ENCODE assay signal across 17 cellular contexts in the genomic region with DNA sequence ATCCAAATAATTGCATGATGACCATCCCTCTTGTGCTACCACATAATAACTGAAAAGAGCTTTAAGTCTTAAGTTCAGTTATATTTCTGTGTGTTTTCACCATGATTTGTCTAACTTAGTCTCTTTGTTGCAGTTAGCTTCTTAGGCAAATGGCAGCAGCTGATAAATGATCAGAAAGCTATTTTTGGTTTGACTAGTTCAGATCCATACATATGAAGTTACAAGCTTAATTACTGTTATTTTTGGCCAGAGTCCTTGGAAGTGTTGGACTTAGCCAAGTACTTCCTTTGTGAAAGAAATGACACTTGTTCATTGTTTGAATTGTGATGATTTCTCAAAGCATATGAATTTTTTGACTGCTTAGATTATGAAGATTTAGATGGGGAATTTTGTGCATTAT. TPM values are rescaled to one million over a fixed set of nuclear protein-coding genes. Genes with fewer than 3 reads are reported as not detected.
A peak's percentile ranks its signal among the peaks of the same experiment; 100 is the strongest.
DNase-seq lines count a peak whose midpoint lies in the region; ATAC-seq, FAIRE-seq and TF ChIP-seq lines count a peak whose summit lies in the region.
"Had no signal": no experiment of that assay in that cellular context is flagged by ENCODE, and none has a peak within 500 bp of the region (broad histone marks: within the 10 kb centered on the region; RNA-seq: fewer than 3 reads in every experiment).

No MANE protein-coding gene starts in this region.

- peaks cover 23% of the 10 kb centered on the region; the same call in 1 of the 2 replicates for H3K79me2 ChIP-seq in OCI-LY7 (ENCODE audit: insufficient read depth, low read depth, low read length)
- peaks cover 25% of the 10 kb centered on the region for H3K79me2 ChIP-seq in endothelial cell of umbilical vein (ENCODE audit: control insufficient read depth, insufficient read depth, low read length)

- POLR2A ChIA-PET in OCI-LY7 (lab: Charles Lee) (interaction anchor here (0.8 to 2.8 kb wide), 8 partner anchors 9 to 303 kb away, joined by 3 to 9 read pairs (median 4); no protein-coding TSS in a partner anchor), endothelial cell of umbilical vein (lab: Charles Lee) (interaction anchor here (1.1 kb wide), 1 partner anchor 223 kb away, joined by 3 read pairs; no protein-coding TSS in a partner anchor)

- H3K9me2 ChIP-seq in OCI-LY7 (ENCODE audit: insufficient read depth, low read length), result no peaks in the 10 kb centered on the region

- H3K36me3 Mint-ChIP-seq in activated naive CD8-positive, alpha-beta T cell treated with anti-CD3 and anti-CD28 coated beads, Interleukin-2, amount 50 U/mL, for 24 hours (ENCODE audit: low read depth), result peaks cover 5% of the 10 kb centered on the region
- H3K36me3 Mint-ChIP-seq in activated naive CD8-positive, alpha-beta T cell treated with anti-CD3 and anti-CD28 coated beads for 36 hours, result peaks cover 20% of the 10 kb centered on the region
- peaks cover 10% of the 10 kb centered on the region for H3K36me3 Mint-ChIP-seq in stimulated activated effector memory CD8-positive, alpha-beta T cell treated with anti-CD3 and anti-CD28 coated beads, Interleukin-12 subunit alpha, Interleukin-12 subunit beta, amount 100 ng/mL, for 72 hours

- no peaks in the 10 kb centered on the region for H3K9me3 Mint-ChIP-seq in activated naive CD8-positive, alpha-beta T cell treated with anti-CD3 and anti-CD28 coated beads, Interleukin-2, amount 50 U/mL, for 24 hours
- H3K9me3 Mint-ChIP-seq in activated naive CD8-positive, alpha-beta T cell treated with anti-CD3 and anti-CD28 coated beads for 36 hours, result no peaks in the 10 kb centered on the region
- no peaks in the 10 kb centered on the region for H3K9me3 Mint-ChIP-seq in stimulated activated effector memory CD8-positive, alpha-beta T cell treated with anti-CD3 and anti-CD28 coated beads, Interleukin-12 subunit alpha, Interleukin-12 subunit beta, amount 100 ng/mL, for 72 hours

- H3K4me1 ChIP-seq in OCI-LY7 (ENCODE audit: insufficient read depth, low read length, poor library complexity, severe bottlenecking) (peaks cover 27% of the 10 kb centered on the region), endothelial cell of umbilical vein (ENCODE audit: control insufficient read depth, extremely low read depth, insufficient read depth, low read length) (peaks cover 27% of the 10 kb centered on the region)
- H3K4me1 ChIP-seq: testis had no signal

- TF ChIP-seq CTCF in OCI-LY7 (conservative IDR thresholded peaks at IDR 0.05; ENCODE audit: low read length) (no peak), endothelial cell of umbilical vein (IDR thresholded peaks at IDR 0.05; ENCODE audit: extremely low read depth in 1 of 2, insufficient read depth in 1 of 2, low read depth in 1 of 2, low read length in 2 of 2) (no peak)

- no peak overlapping the region for H3K4me3 ChIP-seq in OCI-LY7 (ENCODE audit: low read depth, low read length, poor library complexity, severe bottlenecking)
- no peak overlapping the region for H3K4me3 ChIP-seq in endothelial cell of umbilical vein (replicated peaks in 1 of 3; ENCODE audit: insufficient read depth in 1 of 3, low read depth in 1 of 3, low read length in 3 of 3)
- H3K4me3 ChIP-seq: gastroesophageal sphincter, PC-9, testis had no signal

- CTCF ChIA-PET in OCI-LY7 (lab: Charles Lee; ENCODE audit: unreplicated experiment), result interaction anchor here (1.7 kb wide), 1 partner anchor 9 kb away, joined by 5 read pairs; no protein-coding TSS in a partner anchor
- CTCF ChIA-PET in endothelial cell of umbilical vein (lab: Charles Lee), result interaction anchor here (0.8 to 2.4 kb wide), 8 partner anchors 9 to 411 kb away, joined by 3 to 16 read pairs (median 4); no protein-coding TSS in a partner anchor

- H4K20me1 ChIP-seq in OCI-LY7 (ENCODE audit: insufficient read depth, low read length) (peaks cover 1% of the 10 kb centered on the region; the same call in 1 of the 2 replicates), endothelial cell of umbilical vein (replicated peaks; ENCODE audit: control insufficient read depth, extremely low read depth, insufficient read depth, low read length) (peaks cover 14% of the 10 kb centered on the region)

- intact Hi-C loops in OCI-LY7 (cut with micrococcal nuclease; ENCODE audit: unreplicated experiment) (no loop called here), endothelial cell of umbilical vein (cut with micrococcal nuclease) (loop anchor here (5.0 to 10.0 kb wide), 2 partner anchors 166 to 539 kb away; no protein-coding TSS in a partner anchor)

- H3K4me3 Mint-ChIP-seq in activated naive CD8-positive, alpha-beta T cell treated with anti-CD3 and anti-CD28 coated beads, Interleukin-2, amount 50 U/mL, for 24 hours, result no peak overlapping the region
- H3K4me3 Mint-ChIP-seq in activated naive CD8-positive, alpha-beta T cell treated with anti-CD3 and anti-CD28 coated beads for 36 hours, result no peak overlapping the region
- H3K4me3 Mint-ChIP-seq in stimulated activated effector memory CD8-positive, alpha-beta T cell treated with anti-CD3 and anti-CD28 coated beads, Interleukin-12 subunit alpha, Interleukin-12 subunit beta, amount 100 ng/mL, for 72 hours, result peak overlapping the region; percentile 35

- no peak for TF ChIP-seq POLR2A in endothelial cell of umbilical vein (IDR thresholded peaks at IDR 0.05; ENCODE audit: low read depth, low read length)

- peak overlapping the region; percentile 52 for H3K27ac Mint-ChIP-seq in activated naive CD8-positive, alpha-beta T cell treated with anti-CD3 and anti-CD28 coated beads, Interleukin-2, amount 50 U/mL, for 24 hours
- no peak overlapping the region for H3K27ac Mint-ChIP-seq in activated naive CD8-positive, alpha-beta T cell treated with anti-CD3 and anti-CD28 coated beads for 36 hours
- peak overlapping the region; percentile 78 for H3K27ac Mint-ChIP-seq in stimulated activated effector memory CD8-positive, alpha-beta T cell treated with anti-CD3 and anti-CD28 coated beads, Interleukin-12 subunit alpha, Interleukin-12 subunit beta, amount 100 ng/mL, for 72 hours

- FAIRE-seq in endothelial cell of umbilical vein (lab: Jason Lieb, UNC), result peak; percentile 93

- H3K4me2 ChIP-seq in OCI-LY7 (ENCODE audit: low read length) (peak overlapping the region; percentile 39; the same call in 1 of the 2 replicates), endothelial cell of umbilical vein (ENCODE audit: insufficient read depth, low read length) (peak overlapping the region; percentile 26)
- H3K4me2 ChIP-seq: PC-9 had no signal

- peaks cover 4% of the 10 kb centered on the region; the same call in 1 of the 2 replicates for H3K36me3 ChIP-seq in OCI-LY7 (ENCODE audit: insufficient read depth, low read length)
- no peaks in the 10 kb centered on the region for H3K36me3 ChIP-seq in endothelial cell of umbilical vein (ENCODE audit: control insufficient read depth in 2 of 2, extremely low read depth in 1 of 2, insufficient read depth in 2 of 2, low read length in 2 of 2)
- H3K36me3 ChIP-seq: gastroesophageal sphincter had no signal

- H3K27ac ChIP-seq in OCI-LY7 (ENCODE audit: low read depth, low read length, poor library complexity, severe bottlenecking) (no peak overlapping the region), endothelial cell of umbilical vein (ENCODE audit: insufficient read depth, low read depth, low read length) (no peak overlapping the region)
- H3K27ac ChIP-seq: gastroesophageal sphincter, PC-9, testis had no signal

- no peak overlapping the region for H2AFZ ChIP-seq in OCI-LY7 (ENCODE audit: low read length)
- no peak overlapping the region for H2AFZ ChIP-seq in endothelial cell of umbilical vein (ENCODE audit: low read depth, low read length)
- H2AFZ ChIP-seq: PC-9 had no signal

- H3K27me3 Mint-ChIP-seq in activated naive CD8-positive, alpha-beta T cell treated with anti-CD3 and anti-CD28 coated beads, Interleukin-2, amount 50 U/mL, for 24 hours, result no peaks in the 10 kb centered on the region
- H3K27me3 Mint-ChIP-seq in activated naive CD8-positive, alpha-beta T cell treated with anti-CD3 and anti-CD28 coated beads for 36 hours, result no peaks in the 10 kb centered on the region

- H3K9me3 ChIP-seq in OCI-LY7 (ENCODE audit: low read length) (no peaks in the 10 kb centered on the region), endothelial cell of umbilical vein (replicated peaks; ENCODE audit: control insufficient read depth, insufficient read depth, low read length) (no peaks in the 10 kb centered on the region)
- H3K9me3 ChIP-seq: gastroesophageal sphincter, testis had no signal

- BruUV-seq in OCI-LY7 (replicated peaks; lab: Mats Ljungman, UMichigan) (no TSS peak), endothelial cell of umbilical vein (replicated peaks; lab: Mats Ljungman, UMichigan) (no TSS peak)

- H3K9me1 ChIP-seq in endothelial cell of umbilical vein (replicated peaks; ENCODE audit: control insufficient read depth, extremely low read depth, insufficient read depth, low read length), result no peaks in the 10 kb centered on the region

- H3K27me3 ChIP-seq in endothelial cell of umbilical vein (ENCODE audit: control insufficient read depth in 2 of 2, insufficient read depth in 2 of 2, low read length in 2 of 2), result no peaks in the 10 kb centered on the region
- H3K27me3 ChIP-seq: gastroesophageal sphincter, testis had no signal

- no peak for ATAC-seq in activated naive CD8-positive, alpha-beta T cell treated with anti-CD3 and anti-CD28 coated beads, Interleukin-2, amount 50 U/mL, for 24 hours
- no peak for ATAC-seq in stimulated activated effector memory CD8-positive, alpha-beta T cell treated with anti-CD3 and anti-CD28 coated beads, Interleukin-12 subunit alpha, Interleukin-12 subunit beta, amount 100 ng/mL, for 72 hours
- no peak for ATAC-seq in GM19023 (IDR thresholded peaks at IDR 0.05; ENCODE audit: unreplicated experiment)
- ATAC-seq in HG02885 (IDR thresholded peaks at IDR 0.05; ENCODE audit: poor library complexity, unreplicated experiment), result no peak
- ATAC-seq: gastroesophageal sphincter, SK-N-SH treated with all-trans-retinoic acid at 6 μM for 48 hours had no signal

- no peak for DNase-seq in activated naive CD8-positive, alpha-beta T cell treated with anti-CD3 and anti-CD28 coated beads, Interleukin-2, amount 50 U/mL, for 24 hours
- no peak for DNase-seq in activated naive CD8-positive, alpha-beta T cell treated with anti-CD3 and anti-CD28 coated beads for 36 hours
- DNase-seq in OCI-LY7 (ENCODE audit: low spot score) (no peak), endothelial cell of umbilical vein (ENCODE audit: low read depth, low spot score) (peak; percentile 77), Ammon's horn (ENCODE audit: low spot score) (no peak)
- no peak for DNase-seq in stimulated activated effector memory CD8-positive, alpha-beta T cell treated with anti-CD3 and anti-CD28 coated beads, Interleukin-12 subunit alpha, Interleukin-12 subunit beta, amount 100 ng/mL, for 72 hours (ENCODE audit: low spot score in 2 of 2)
- DNase-seq: activated CD4-positive, CD25-positive, alpha-beta regulatory T cell; activated T-cell treated with anti-CD3 and anti-CD28 coated beads for 4 hours; effector memory CD4-positive, alpha-beta T cell; NCI-H2171 treated with DMSO at 0.1 percent for 48 hours; PC-9; stimulated activated CD4-positive, alpha-beta T cell treated with anti-CD3 and anti-CD28 coated beads, Interleukin-15, amount 100 ng/mL, for 24 hours; testis had no signal

- H3K9ac ChIP-seq in endothelial cell of umbilical vein (replicated peaks; ENCODE audit: extremely low read depth, insufficient read depth, low read length), result no peak overlapping the region

- H3K4me1 Mint-ChIP-seq in activated naive CD8-positive, alpha-beta T cell treated with anti-CD3 and anti-CD28 coated beads, Interleukin-2, amount 50 U/mL, for 24 hours, result peaks cover 63% of the 10 kb centered on the region
- H3K4me1 Mint-ChIP-seq in activated naive CD8-positive, alpha-beta T cell treated with anti-CD3 and anti-CD28 coated beads for 36 hours, result peaks cover 52% of the 10 kb centered on the region
- H3K4me1 Mint-ChIP-seq in stimulated activated effector memory CD8-positive, alpha-beta T cell treated with anti-CD3 and anti-CD28 coated beads, Interleukin-12 subunit alpha, Interleukin-12 subunit beta, amount 100 ng/mL, for 72 hours, result peaks cover 50% of the 10 kb centered on the region

- dilution Hi-C loops in endothelial cell of umbilical vein (cut with MboI; ENCODE audit: extremely low pct_ligation_motif_present, low sequenced_read_pairs), result no loop called here

RNA-seq across cellular contexts. Expression of a gene that starts 54.2 kb away (rescaled TPM):
- 10 to 100 TPM; 33.9 to 41.9 TPM for total RNA-seq in activated naive CD8-positive, alpha-beta T cell treated with anti-CD3 and anti-CD28 coated beads for 36 hours
- 18.3 and 22.6 TPM in 2 replicates for total RNA-seq in OCI-LY7 (2014; rRNA removed; shearing (Covaris generic))
- 22.1 and 29.5 TPM in 2 replicates for total RNA-seq in OCI-LY7 (2022)
- total RNA-seq in endothelial cell of umbilical vein, result 40.3 and 49.2 TPM in 2 replicates
- 33.5 and 34.1 TPM in 2 replicates for polyA plus RNA-seq in endothelial cell of umbilical vein
- 29.0 and 33.4 TPM in 2 replicates for polyA plus RNA-seq in endothelial cell of umbilical vein (2011; cell fraction: cytosol; rRNA removed)
- 66.4 and 87.1 TPM in 2 replicates for polyA plus RNA-seq in endothelial cell of umbilical vein (2011; cell fraction: nucleus; rRNA removed)
- polyA plus RNA-seq in endothelial cell of umbilical vein (2012), result 25.4 and 26.9 TPM in 2 replicates
- polyA minus RNA-seq in endothelial cell of umbilical vein, result 78.2 and 79.0 TPM in 2 replicates
- polyA minus RNA-seq in endothelial cell of umbilical vein (2011; cell fraction: cytosol; rRNA and poly(A)+ RNA removed), result 11.5 TPM
- polyA minus RNA-seq in endothelial cell of umbilical vein (2011; cell fraction: nucleus; rRNA and poly(A)+ RNA removed), result 110 and 144 TPM in 2 replicates
